ENCODE assay signal across 35 cellular contexts in the genomic region with DNA sequence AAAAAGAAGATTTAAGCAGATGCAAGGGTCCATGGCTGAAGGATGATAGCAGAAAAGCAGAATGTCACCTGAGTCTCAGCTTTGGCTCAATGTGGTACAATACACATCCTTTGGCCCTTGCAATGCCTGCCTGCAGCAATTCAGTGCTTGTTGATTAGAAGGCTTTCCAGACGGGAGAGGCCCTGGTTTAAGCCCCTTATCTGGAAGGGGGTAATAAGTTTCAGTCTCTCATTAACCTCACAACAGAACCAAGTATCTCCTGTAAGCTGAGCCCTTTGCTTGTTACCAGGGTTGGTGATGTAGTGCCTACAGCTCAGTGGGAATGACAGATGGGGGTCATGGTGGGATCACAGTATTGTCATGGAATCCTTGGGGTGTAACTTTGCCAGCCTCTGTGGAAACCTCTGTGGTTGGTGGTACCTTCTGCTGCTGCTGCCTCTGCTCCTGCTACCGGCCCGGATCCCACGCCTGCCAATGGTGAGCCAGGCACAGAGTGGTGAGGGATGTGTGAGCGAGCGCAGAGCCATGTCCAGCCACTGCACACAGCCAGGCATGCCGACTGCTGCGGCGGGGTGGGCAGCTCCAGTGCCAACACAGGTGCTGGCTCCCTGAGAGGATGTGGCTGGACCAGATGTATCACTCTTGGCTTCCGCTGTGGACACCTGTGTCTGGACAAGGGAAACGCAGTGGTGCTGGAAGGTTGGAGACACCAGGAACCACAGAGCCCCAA.
"Had no signal": no experiment of that assay in that cellular context is flagged by ENCODE, and none has a peak within 500 bp of the region (broad histone marks: within the 10 kb centered on the region; RNA-seq: fewer than 3 reads in every experiment).

No MANE protein-coding gene starts in this region.

- H3K4me1 Mint-ChIP-seq: activated CD4-positive, alpha-beta memory T cell treated with anti-CD3 and anti-CD28 coated beads, Interleukin-2, amount 10 ng/mL, durations not matched to agents 7 days and 5 days; activated naive CD4-positive, alpha-beta T cell treated with anti-CD3 and anti-CD28 coated beads, Interleukin-2, amount 50 U/mL, for 24 hours; activated naive CD8-positive, alpha-beta T cell treated with anti-CD3 and anti-CD28 coated beads, Interleukin-2, amount 10 ng/mL, durations not matched to agents 7 days and 5 days; activated T-helper 17 cell treated with anti-CD3 and anti-CD28 coated beads, Interleukin-2, amount 50 U/mL, for 72 hours; central memory CD8-positive, alpha-beta T cell had no signal

- H3K4me3 Mint-ChIP-seq: activated CD4-positive, alpha-beta memory T cell treated with anti-CD3 and anti-CD28 coated beads, Interleukin-2, amount 10 ng/mL, durations not matched to agents 7 days and 5 days; activated naive CD4-positive, alpha-beta T cell treated with anti-CD3 and anti-CD28 coated beads, Interleukin-2, amount 50 U/mL, for 24 hours; activated naive CD8-positive, alpha-beta T cell treated with anti-CD3 and anti-CD28 coated beads, Interleukin-2, amount 10 ng/mL, durations not matched to agents 7 days and 5 days; activated T-cell treated with anti-CD3 and anti-CD28 coated beads, Interleukin-2, amount 50 U/mL, for 72 hours; activated T-helper 17 cell treated with anti-CD3 and anti-CD28 coated beads, Interleukin-2, amount 50 U/mL, for 72 hours; central memory CD8-positive, alpha-beta T cell; T-helper 1 cell treated with Interleukin-12 subunit alpha and Interleukin-12 subunit beta and Interleukin-4 antibody, amounts not matched to agents 30 μg/mL and 1 μg/mL, for 36 hours; T-helper 2 cell treated with Interferon-gamma antibody and Interleukin-4, amounts not matched to agents 5 μg/mL and 100 μg/mL, for 36 hours had no signal

- H3K4me2 ChIP-seq: KMS-11, SK-N-SH had no signal

- H3K9me3 ChIP-seq: SJSA1, SK-N-SH had no signal

- H3K27ac Mint-ChIP-seq: activated CD4-positive, alpha-beta memory T cell treated with anti-CD3 and anti-CD28 coated beads, Interleukin-2, amount 10 ng/mL, durations not matched to agents 7 days and 5 days; activated naive CD4-positive, alpha-beta T cell treated with anti-CD3 and anti-CD28 coated beads, Interleukin-2, amount 50 U/mL, for 24 hours; activated naive CD8-positive, alpha-beta T cell treated with anti-CD3 and anti-CD28 coated beads, Interleukin-2, amount 10 ng/mL, durations not matched to agents 7 days and 5 days; activated T-cell treated with anti-CD3 and anti-CD28 coated beads, Interleukin-2, amount 50 U/mL, for 72 hours; activated T-helper 17 cell treated with anti-CD3 and anti-CD28 coated beads, Interleukin-2, amount 50 U/mL, for 72 hours; T-helper 1 cell treated with Interleukin-12 subunit alpha and Interleukin-12 subunit beta and Interleukin-4 antibody, amounts not matched to agents 30 μg/mL and 1 μg/mL, for 36 hours; T-helper 2 cell treated with Interferon-gamma antibody and Interleukin-4, amounts not matched to agents 5 μg/mL and 100 μg/mL, for 36 hours had no signal

- ATAC-seq: activated T-cell treated with anti-CD3 and anti-CD28 coated beads, Interleukin-2, amount 50 U/mL, for 72 hours; activated T-helper 17 cell treated with anti-CD3 and anti-CD28 coated beads, Interleukin-2, amount 50 U/mL, for 72 hours; Panc1 had no signal

- H3K27ac ChIP-seq: ascending aorta, cardiac muscle cell, KMS-11, SJSA1 had no signal

- H3K4me1 ChIP-seq: ascending aorta, SJSA1 had no signal

- H3K4me3 ChIP-seq: ascending aorta, cardiac muscle cell, SJSA1 had no signal

- H3K27me3 ChIP-seq: ascending aorta, cardiac muscle cell had no signal

- H3K36me3 Mint-ChIP-seq: activated naive CD8-positive, alpha-beta T cell treated with anti-CD3 and anti-CD28 coated beads, Interleukin-2, amount 10 ng/mL, durations not matched to agents 7 days and 5 days had no signal

- H3K9ac ChIP-seq: KMS-11, SK-N-SH had no signal

- H3K9me3 Mint-ChIP-seq: activated naive CD4-positive, alpha-beta T cell treated with anti-CD3 and anti-CD28 coated beads, Interleukin-2, amount 50 U/mL, for 24 hours; activated naive CD8-positive, alpha-beta T cell treated with anti-CD3 and anti-CD28 coated beads, Interleukin-2, amount 10 ng/mL, durations not matched to agents 7 days and 5 days; activated T-helper 17 cell treated with anti-CD3 and anti-CD28 coated beads, Interleukin-2, amount 50 U/mL, for 72 hours; T-helper 1 cell treated with Interleukin-12 subunit alpha and Interleukin-12 subunit beta and Interleukin-4 antibody, amounts not matched to agents 30 μg/mL and 1 μg/mL, for 36 hours; T-helper 2 cell treated with Interferon-gamma antibody and Interleukin-4, amounts not matched to agents 5 μg/mL and 100 μg/mL, for 36 hours had no signal

- DNase-seq: activated CD4-positive, alpha-beta memory T cell treated with anti-CD3 and anti-CD28 coated beads, Interleukin-2, amount 10 ng/mL, durations not matched to agents 7 days and 5 days; activated CD4-positive, alpha-beta T cell treated with anti-CD3 and anti-CD28 coated beads for 1 hour; activated CD4-positive, alpha-beta T cell treated with anti-CD3 and anti-CD28 coated beads for 48 hours; activated CD4-positive, CD25-positive, alpha-beta regulatory T cell; activated effector memory CD4-positive, alpha-beta T cell treated with anti-CD3 and anti-CD28 coated beads, Interleukin-2, amount 50 U/mL, for 16 hours; activated naive CD4-positive, alpha-beta T cell; activated naive CD8-positive, alpha-beta T cell treated with anti-CD3 and anti-CD28 coated beads, Interleukin-2, amount 10 ng/mL, durations not matched to agents 7 days and 5 days; activated T-cell treated with anti-CD3 and anti-CD28 coated beads, Interleukin-2, amount 50 U/mL, for 1 hour; activated T-cell treated with anti-CD3 and anti-CD28 coated beads, Interleukin-2, amount 50 U/mL, for 72 hours; amygdala; MM.1S; MV-4-11; NCI-H1092 treated with DMSO at 0.1 percent for 48 hours; NCI-H1417; NCI-H146; NCI-H187; NCI-H2081; NCI-H2171 treated with DMSO at 0.1 percent for 48 hours; NCI-H2227 treated with DMSO at 0.1 percent for 48 hours; NCI-H446; NCI-H510A treated with DMSO at 0.1 percent for 48 hours; NCI-H526 treated with DMSO at 0.1 percent for 48 hours; NCI-H774; SHP77 treated with DMSO at 0.1 percent for 48 hours; SK-N-SH had no signal

- H3K36me3 ChIP-seq: ascending aorta, cardiac muscle cell, SJSA1 had no signal
